Comparison of ENCODE assay signal across 17 cellular contexts in the genomic region with DNA sequence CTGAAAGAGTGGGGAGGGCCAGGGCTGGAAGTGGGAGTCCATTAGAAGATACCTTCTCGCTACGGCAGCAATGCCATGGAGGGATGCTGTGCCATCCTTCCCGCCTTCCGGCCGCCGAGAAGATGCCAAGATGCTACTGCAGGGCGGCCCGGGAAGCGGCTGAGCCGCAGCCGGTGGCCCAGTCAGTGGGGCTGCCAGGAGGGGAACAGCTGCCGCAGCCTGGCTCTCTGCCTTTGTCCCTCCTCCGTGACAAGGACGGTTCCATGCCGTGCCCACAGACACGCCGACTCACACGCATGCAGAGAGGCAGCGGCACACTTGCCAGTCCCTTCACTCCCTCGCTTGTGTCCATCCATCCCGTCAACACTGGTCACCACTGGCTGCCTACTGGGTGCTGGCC. TPM values are rescaled to one million over a fixed set of nuclear protein-coding genes. Genes with fewer than 3 reads are reported as not detected.
A peak's percentile ranks its signal among the peaks of the same experiment; 100 is the strongest.
DNase-seq lines count a peak whose midpoint lies in the region.
"Had no signal": no experiment of that assay in that cellular context is flagged by ENCODE, and none has a peak within 500 bp of the region (broad histone marks: within the 10 kb centered on the region; RNA-seq: fewer than 3 reads in every experiment).

No MANE protein-coding gene starts in this region.

- no peaks in the 10 kb centered on the region for H4K20me1 ChIP-seq in BLaER1 treated with 17β-estradiol and CSF1 and Interleukin-3, amounts not matched to agents 10 nM and 100 nM

- H3K79me1 ChIP-seq in neuronal stem cell (ENCODE audit: low read depth, low read length): no peaks in the 10 kb centered on the region

- no peak overlapping the region for H2AFZ ChIP-seq in neuronal stem cell (ENCODE audit: low read length)

- no peaks in the 10 kb centered on the region for H3K27me3 ChIP-seq in BLaER1 treated with 17β-estradiol and CSF1 and Interleukin-3, amounts not matched to agents 10 nM and 100 nM
- no peaks in the 10 kb centered on the region for H3K27me3 ChIP-seq in neuronal stem cell (ENCODE audit: control insufficient read depth in 3 of 3, insufficient read depth in 3 of 3, low read depth in 1 of 3, low read length in 3 of 3)
- no peaks in the 10 kb centered on the region for H3K27me3 ChIP-seq in effector memory CD4-positive, alpha-beta T cell (replicated peaks; ENCODE audit: control insufficient read depth, insufficient read depth, low read length, poor library complexity, severe bottlenecking)
- H3K27me3 ChIP-seq: SJSA1 had no signal

- H3K4me1 ChIP-seq in BLaER1 treated with 17β-estradiol and CSF1 and Interleukin-3, amounts not matched to agents 10 nM and 100 nM: peaks cover 23 to 58% (median 48%) of the 10 kb centered on the region in 10 experiments
- H3K4me1 ChIP-seq in neuronal stem cell (ENCODE audit: control insufficient read depth in 2 of 2, insufficient read depth in 1 of 2, low read depth in 1 of 2, low read length in 2 of 2): peaks cover 0 to 2% of the 10 kb centered on the region in 2 donors
- H3K4me1 ChIP-seq in effector memory CD4-positive, alpha-beta T cell (ENCODE audit: control insufficient read depth, insufficient read depth, low read length, poor library complexity, severe bottlenecking): no peaks in the 10 kb centered on the region

- H3K4me3 ChIP-seq in BLaER1 treated with 17β-estradiol and CSF1 and Interleukin-3, amounts not matched to agents 10 nM and 100 nM: no peak overlapping the region
- H3K4me3 ChIP-seq in neuronal stem cell (ENCODE audit: low read length in 2 of 2): no peak overlapping the region
- no peak overlapping the region for H3K4me3 ChIP-seq in effector memory CD4-positive, alpha-beta T cell (ENCODE audit: insufficient read depth, low read depth, low read length, poor library complexity, severe bottlenecking)
- H3K4me3 ChIP-seq: GM23248, SJSA1 had no signal

- no peak overlapping the region for H3K18ac ChIP-seq in neuronal stem cell (ENCODE audit: low read length)

- H4K91ac ChIP-seq in neuronal stem cell (ENCODE audit: low read depth, low read length, poor library complexity): no peak overlapping the region

- H3K9me3 ChIP-seq in BLaER1 treated with 17β-estradiol and CSF1 and Interleukin-3, amounts not matched to agents 10 nM and 100 nM (replicated peaks in 1 of 11): no peaks in the 10 kb centered on the region
- H3K9me3 ChIP-seq in neuronal stem cell (replicated peaks in 1 of 2; ENCODE audit: control insufficient read depth in 2 of 2, insufficient read depth in 1 of 2, low read depth in 1 of 2, low read length in 2 of 2): no peaks in the 10 kb centered on the region
- no peaks in the 10 kb centered on the region for H3K9me3 ChIP-seq in effector memory CD4-positive, alpha-beta T cell (ENCODE audit: control insufficient read depth, low read length)
- H3K9me3 ChIP-seq: SJSA1 had no signal

- no peak overlapping the region for H3K4ac ChIP-seq in neuronal stem cell (ENCODE audit: low read length)

- H3K27ac ChIP-seq in BLaER1 treated with 17β-estradiol and CSF1 and Interleukin-3, amounts not matched to agents 10 nM and 100 nM: 0 out of 22 replicates have a peak overlapping the region, but pooled peaks of 1 of the 11 experiments have one; percentile 50
- no peak overlapping the region for H3K27ac ChIP-seq in neuronal stem cell (replicated peaks; ENCODE audit: low read length)
- H3K27ac ChIP-seq in effector memory CD4-positive, alpha-beta T cell (ENCODE audit: insufficient read depth, low read length, poor library complexity, severe bottlenecking): no peak overlapping the region
- H3K27ac ChIP-seq: GM23248, HL-60, SJSA1 had no signal

- no CpG with 5 or more reads among the region's 21 CpGs for WGBS in neuronal stem cell (ENCODE audit: extremely low coverage in 2 of 2, insufficient read length in 2 of 2, insufficient replicate concordance in 1 of 2), 2 donors

- DNase-seq in NCI-H1694 treated with DMSO at 0.1 percent for 48 hours (lab: John Stamatoyannopoulos, UW): peak; percentile 62
- peak; percentile 27 for DNase-seq in cerebellar cortex (ENCODE audit: low spot score)
- DNase-seq in neuronal stem cell (ENCODE audit: low spot score): no peak
- no peak for DNase-seq in COR-L47 (lab: John Stamatoyannopoulos, UW)
- DNase-seq in NCI-H1092 (lab: John Stamatoyannopoulos, UW): no peak
- DNase-seq in NCI-H128 (lab: John Stamatoyannopoulos, UW; ENCODE audit: unreplicated experiment): no peak
- DNase-seq in effector memory CD4-positive, alpha-beta T cell: no peak
- DNase-seq: CD4-positive, CD25-positive, alpha-beta regulatory T cell; DMS79; GM23248; NCI-H1436; NCI-H2081; NCI-H510A; NCI-H82 had no signal

- no peak overlapping the region for H3K9ac ChIP-seq in BLaER1 treated with 17β-estradiol and CSF1 and Interleukin-3, amounts not matched to agents 10 nM and 100 nM
- peak overlapping the region; percentile 24 for H3K9ac ChIP-seq in neuronal stem cell (ENCODE audit: low read depth, low read length, poor library complexity)
- H3K9ac ChIP-seq: GM23248 had no signal

- H3K4me2 ChIP-seq in BLaER1 treated with 17β-estradiol and CSF1 and Interleukin-3, amounts not matched to agents 10 nM and 100 nM: peak overlapping the region in 9 of 11 experiments; percentile 68 to 84 (median 77); a peak in 9 of 22 replicates
- no peak overlapping the region for H3K4me2 ChIP-seq in neuronal stem cell (ENCODE audit: insufficient read depth, low read length, poor library complexity, severe bottlenecking)

- peaks cover 0 to 8% (median 2%) of the 10 kb centered on the region in 11 experiments; a peak in 5 of 22 replicates for H3K36me3 ChIP-seq in BLaER1 treated with 17β-estradiol and CSF1 and Interleukin-3, amounts not matched to agents 10 nM and 100 nM
- peaks cover 0 to 2% of the 10 kb centered on the region in 2 donors for H3K36me3 ChIP-seq in neuronal stem cell (replicated peaks in 1 of 2; ENCODE audit: control insufficient read depth in 2 of 2, insufficient read depth in 2 of 2, low read length in 2 of 2)
- no peaks in the 10 kb centered on the region for H3K36me3 ChIP-seq in effector memory CD4-positive, alpha-beta T cell (ENCODE audit: control insufficient read depth, insufficient read depth, low read length)

- no peak overlapping the region for H4K8ac ChIP-seq in neuronal stem cell (ENCODE audit: low read depth, low read length)

- no peak overlapping the region for H2BK120ac ChIP-seq in neuronal stem cell (ENCODE audit: low read depth, low read length)

- peak overlapping the region; percentile 23 for H2AK5ac ChIP-seq in neuronal stem cell (ENCODE audit: low read depth, low read length)

- no peak overlapping the region for H3K14ac ChIP-seq in neuronal stem cell (ENCODE audit: low read length)

- H2BK5ac ChIP-seq in neuronal stem cell (ENCODE audit: low read length): no peak overlapping the region

- H2BK12ac ChIP-seq in neuronal stem cell (ENCODE audit: low read length): no peak overlapping the region

- no peak overlapping the region for H2BK15ac ChIP-seq in neuronal stem cell (ENCODE audit: low read length)

- H3K23ac ChIP-seq in neuronal stem cell (ENCODE audit: low read depth, low read length, poor library complexity): no peak overlapping the region

RNA-seq across cellular contexts. Expression of a gene that starts 20.2 kb away (rescaled TPM):
- polyA plus RNA-seq in neuronal stem cell (2013, experiment 1 of 2): 32.2 TPM
- 31.9 TPM for polyA plus RNA-seq in neuronal stem cell (2013, experiment 2 of 2)

RNA-seq across cellular contexts. Expression of a gene that starts 26.6 kb away (rescaled TPM):
- polyA plus RNA-seq in neuronal stem cell (2013, experiment 1 of 2): 4.8 TPM
- 5.0 TPM for polyA plus RNA-seq in neuronal stem cell (2013, experiment 2 of 2)

RNA-seq across cellular contexts. Expression of a gene that starts 50.0 kb away (rescaled TPM):
- not detected for polyA plus RNA-seq in neuronal stem cell (2013, experiment 1 of 2)
- not detected for polyA plus RNA-seq in neuronal stem cell (2013, experiment 2 of 2)
- polyA plus RNA-seq: CD4-positive, CD25-positive, alpha-beta regulatory T cell; GM23248 had no signal

Comparison
In these comparisons a context has a peak if more than half of its experiments do, and no peak if none do; other contexts are left out.
1. DNase-seq: peak in NCI-H1694 treated with DMSO at 0.1 percent for 48 hours (single experiment) and cerebellar cortex (single experiment); none in neuronal stem cell (single experiment), COR-L47 (single experiment), NCI-H1092 (single experiment), NCI-H128 (single experiment) and effector memory CD4-positive, alpha-beta T cell (0 of 3).